In genomic region chr19:18571564-18572344, GRCh38 we compare ENCODE assay signal across 1 cellular context.
TF ChIP-seq lines count a peak whose summit lies in the region.

UBA52 (plus strand) TSS chr19:18571857; CDS start chr19:18573301, 1,444 bp downstream.

TF ChIP-seq in GM12878, 131 proteins besides CTCF, POLR2A, EP300 and RAD21 (continued from another document):
- TF ChIP-seq ATF2 (IDR thresholded peaks at IDR 0.05; ENCODE audit: low read length) (no peak), IRF3 (IDR thresholded peaks at IDR 0.05) (no peak), RCOR1 (conservative IDR thresholded peaks at IDR 0.05; ENCODE audit: low read depth, low read length) (0 out of 2 replicates have a peak, but pooled peaks have one; percentile 55), ZNF217 (IDR thresholded peaks at IDR 0.05) (no peak), ZNF622 (IDR thresholded peaks at IDR 0.05) (no peak)
